In genomic region chr16:67445126-67445426, GRCh38 we compare ENCODE assay signal across 1 cellular context.
TF ChIP-seq lines count a peak whose summit lies in the region.

No MANE protein-coding gene starts in this region.

TF ChIP-seq in SK-N-SH, 30 proteins besides CTCF, POLR2A, EP300 and RAD21:
- no peak for TF ChIP-seq EZH2phosphoT487 (IDR thresholded peaks at IDR 0.05; ENCODE audit: borderline replicate concordance, low read depth)
- no peak for TF ChIP-seq SMC3 (IDR thresholded peaks at IDR 0.05; ENCODE audit: low read depth, low read length)
- no peak for TF ChIP-seq JUND (IDR thresholded peaks at IDR 0.05)
- TF ChIP-seq FOXJ3 (CRISPR knock-in tag; IDR thresholded peaks at IDR 0.05) = no peak
- no peak for TF ChIP-seq TEAD4 (IDR thresholded peaks at IDR 0.05; ENCODE audit: borderline replicate concordance, insufficient read depth)
- no peak for TF ChIP-seq RFX5 (IDR thresholded peaks at IDR 0.05; ENCODE audit: low read length)
- TF ChIP-seq MEF2A (IDR thresholded peaks at IDR 0.05; ENCODE audit: borderline replicate concordance, low read depth) = no peak
- TF ChIP-seq, protein P1, sequence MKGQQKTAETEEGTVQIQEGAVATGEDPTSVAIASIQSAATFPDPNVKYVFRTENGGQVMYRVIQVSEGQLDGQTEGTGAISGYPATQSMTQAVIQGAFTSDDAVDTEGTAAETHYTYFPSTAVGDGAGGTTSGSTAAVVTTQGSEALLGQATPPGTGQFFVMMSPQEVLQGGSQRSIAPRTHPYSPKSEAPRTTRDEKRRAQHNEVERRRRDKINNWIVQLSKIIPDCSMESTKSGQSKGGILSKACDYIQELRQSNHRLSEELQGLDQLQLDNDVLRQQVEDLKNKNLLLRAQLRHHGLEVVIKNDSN (IDR thresholded peaks at IDR 0.05; ENCODE audit: borderline replicate concordance, low read depth) = no peak
- no peak for TF ChIP-seq CHD2 (IDR thresholded peaks at IDR 0.05; ENCODE audit: low read length, partially characterized antibody)
- no peak for TF ChIP-seq ELF1 (IDR thresholded peaks at IDR 0.05)
- TF ChIP-seq TAF1 (IDR thresholded peaks at IDR 0.05; ENCODE audit: borderline replicate concordance, low read depth, low read length) = no peak
- no peak for TF ChIP-seq GABPA (IDR thresholded peaks at IDR 0.05; ENCODE audit: low read depth)
- no peak for TF ChIP-seq POLR2AphosphoS5 (IDR thresholded peaks at IDR 0.05; ENCODE audit: low read depth, low read length)
- no peak for TF ChIP-seq YY1 (IDR thresholded peaks at IDR 0.05; ENCODE audit: low read depth)
- no peak for TF ChIP-seq RXRA (IDR thresholded peaks at IDR 0.05; ENCODE audit: borderline replicate concordance, low read depth)
- TF ChIP-seq GATA2 (CRISPR knock-in tag; IDR thresholded peaks at IDR 0.05) = no peak
- TF ChIP-seq REST (IDR thresholded peaks at IDR 0.05; ENCODE audit: low read depth, low read length) = no peak
- TF ChIP-seq NFIC (IDR thresholded peaks at IDR 0.05; ENCODE audit: borderline replicate concordance) = no peak
- TF ChIP-seq, protein P2, sequence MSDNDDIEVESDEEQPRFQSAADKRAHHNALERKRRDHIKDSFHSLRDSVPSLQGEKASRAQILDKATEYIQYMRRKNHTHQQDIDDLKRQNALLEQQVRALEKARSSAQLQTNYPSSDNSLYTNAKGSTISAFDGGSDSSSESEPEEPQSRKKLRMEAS (IDR thresholded peaks at IDR 0.05; ENCODE audit: low read depth) = no peak
- no peak for TF ChIP-seq TCF12 (IDR thresholded peaks at IDR 0.05)
